ENCODE assay signal across 24 cellular contexts in the genomic region with DNA sequence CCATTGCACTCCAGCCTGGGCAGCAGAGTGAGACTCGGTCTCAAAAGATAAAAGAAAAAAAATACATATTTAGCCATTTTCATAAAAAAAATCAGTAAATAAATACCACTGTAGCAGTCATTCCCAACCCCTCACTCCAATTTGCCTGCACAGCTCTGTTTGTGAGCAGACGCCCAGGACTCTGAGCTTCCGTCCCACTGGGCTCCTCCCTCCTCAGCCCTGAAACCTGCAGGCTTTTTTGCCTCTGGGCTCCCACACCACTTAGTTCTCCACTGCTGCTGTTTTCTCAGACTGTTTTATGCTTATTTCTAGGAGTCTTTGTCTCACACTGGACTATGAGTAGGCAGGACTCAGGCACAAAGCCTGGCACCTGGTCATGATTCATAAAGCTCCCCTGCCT. TPM values are rescaled to one million over a fixed set of nuclear protein-coding genes. Genes with fewer than 3 reads are reported as not detected.
A peak's percentile ranks its signal among the peaks of the same experiment; 100 is the strongest.
DNase-seq lines count a peak whose midpoint lies in the region; ATAC-seq, FAIRE-seq and TF ChIP-seq lines count a peak whose summit lies in the region.
"Had no signal": no experiment of that assay in that cellular context is flagged by ENCODE, and none has a peak within 500 bp of the region (broad histone marks: within the 10 kb centered on the region; RNA-seq: fewer than 3 reads in every experiment).

No MANE protein-coding gene starts in this region.

- no TSS peak for BruUV-seq in HepG2 (replicated peaks; lab: Mats Ljungman, UMichigan)

- H3K79me2 ChIP-seq in HepG2 (ENCODE audit: insufficient read depth, low read length) (no peaks in the 10 kb centered on the region), trophoblast cell (ENCODE audit: control insufficient read depth, insufficient read depth, low read length, poor library complexity) (no peaks in the 10 kb centered on the region)

- in situ Hi-C loops in HepG2 (cut with HindIII; ENCODE audit: extremely low pct_ligation_motif_present, low pct_unique_long_range_greater_than_20kb): no loop called here

- H2BK5ac ChIP-seq in trophoblast cell (ENCODE audit: low read depth, low read length, poor library complexity): no peak overlapping the region

- H3K79me1 ChIP-seq in trophoblast cell (ENCODE audit: low read length): no peaks in the 10 kb centered on the region

- no peak overlapping the region for H2AK5ac ChIP-seq in trophoblast cell (ENCODE audit: low read length)

- POLR2A ChIA-PET in HepG2 (lab: Yijun Ruan, JAX): no interaction called here

- 2% methylated on average over 3 of the region's 3 CpGs for WGBS in HepG2 (ENCODE audit: low lambda C conversion rate)
- 68% methylated on average over 3 of the region's 3 CpGs for WGBS in right lobe of liver (ENCODE audit: insufficient coverage, low coverage, low lambda C conversion rate, missing lambda C conversion rate)
- WGBS in trophoblast cell (ENCODE audit: extremely low coverage, insufficient coverage, insufficient read length): no CpG with 5 or more reads among the region's 3 CpGs

- no peak overlapping the region for H3K23ac ChIP-seq in trophoblast cell (ENCODE audit: low read length)

- H4K20me1 ChIP-seq in HepG2 (ENCODE audit: insufficient read depth, low read length): no peaks in the 10 kb centered on the region
- H4K20me1 ChIP-seq: BLaER1 had no signal

- H3K27ac ChIP-seq in HepG2 (ENCODE audit: extremely low read length, insufficient read depth, low read length) (no peak overlapping the region), right lobe of liver (no peak overlapping the region), foreskin keratinocyte (no peak overlapping the region), trophoblast cell (ENCODE audit: low read depth, low read length) (no peak overlapping the region)
- H3K27ac ChIP-seq: 22Rv1, BLaER1, C4-2B had no signal

- H3K9me3 ChIP-seq in HepG2 (ENCODE audit: low read length): no peaks in the 10 kb centered on the region
- no peaks in the 10 kb centered on the region for H3K9me3 ChIP-seq in right lobe of liver
- H3K9me3 ChIP-seq in trophoblast cell (ENCODE audit: insufficient read depth, low read depth, low read length): no peaks in the 10 kb centered on the region
- H3K9me3 ChIP-seq: BLaER1, Caco-2 had no signal

- H3K4me3 ChIP-seq in HepG2 (replicated peaks in 1 of 3; ENCODE audit: insufficient read depth in 1 of 3, low read depth in 2 of 3, low read length in 3 of 3): no peak overlapping the region
- H3K4me3 ChIP-seq in right lobe of liver: no peak overlapping the region
- no peak overlapping the region for H3K4me3 ChIP-seq in trophoblast cell (ENCODE audit: low read depth, low read length)
- H3K4me3 ChIP-seq: BLaER1 had no signal

- CTCF ChIA-PET in HepG2 (lab: Yijun Ruan, JAX; ENCODE audit: low intra/inter-chr PET ratio, low total read pairs): no interaction called here

- no peak overlapping the region for H3K9ac ChIP-seq in HepG2 (ENCODE audit: insufficient read depth, low read depth, low read length)
- no peak overlapping the region for H3K9ac ChIP-seq in trophoblast cell (ENCODE audit: low read length)
- H3K9ac ChIP-seq: BLaER1 had no signal

- peak; percentile 79 for ATAC-seq in HepG2
- ATAC-seq in right lobe of liver: no peak
- ATAC-seq in foreskin keratinocyte: peak; percentile 57
- ATAC-seq in HG03457 (IDR thresholded peaks at IDR 0.05; ENCODE audit: unreplicated experiment): no peak
- no peak for ATAC-seq in HG02759 (IDR thresholded peaks at IDR 0.05; ENCODE audit: unreplicated experiment)
- ATAC-seq: CD8-positive, alpha-beta T cell had no signal

- no peak overlapping the region for H2AFZ ChIP-seq in HepG2 (ENCODE audit: low read length)
- H2AFZ ChIP-seq in trophoblast cell (ENCODE audit: insufficient read depth, low read length, poor library complexity): no peak overlapping the region

- no peak overlapping the region for H4K12ac ChIP-seq in trophoblast cell (ENCODE audit: low read depth, low read length)

- H2BK120ac ChIP-seq in trophoblast cell (ENCODE audit: insufficient read depth, low read length, poor library complexity): no peak overlapping the region

- DNase-seq in HepG2 (ENCODE audit: low spot score): no peak
- no peak for DNase-seq in right lobe of liver
- DNase-seq in foreskin keratinocyte: peak in 1 of 2 donors; percentile 36
- DNase-seq in trophoblast cell: peak; percentile 13 to 41
- DNase-seq in NCI-H2196 treated with DMSO at 0.1 percent for 48 hours (lab: John Stamatoyannopoulos, UW; ENCODE audit: unreplicated experiment): no peak
- DNase-seq: Caco-2; CD4-positive, CD25-positive, alpha-beta regulatory T cell; CD8-positive, alpha-beta T cell; DMS 273 treated with DMSO at 0.1 percent for 48 hours; DMS79; H7; HCEC 1CT had no signal

- no peak overlapping the region for H3K4me2 ChIP-seq in HepG2 (ENCODE audit: low read depth, low read length)
- H3K4me2 ChIP-seq in trophoblast cell (ENCODE audit: low read length): no peak overlapping the region
- H3K4me2 ChIP-seq: BLaER1 had no signal

- H3K14ac ChIP-seq in trophoblast cell (ENCODE audit: low read length): no peak overlapping the region

- TF ChIP-seq POLR2A in HepG2 (IDR thresholded peaks at IDR 0.05; ENCODE audit: insufficient read depth in 1 of 2, low read depth in 2 of 2, low read length in 2 of 2): no peak
- TF ChIP-seq POLR2A in right lobe of liver (IDR thresholded peaks at IDR 0.05): no peak

- H3K36me3 ChIP-seq in HepG2 (replicated peaks in 1 of 2; ENCODE audit: control insufficient read depth in 1 of 2, insufficient read depth in 2 of 2, low read length in 2 of 2) (no peaks in the 10 kb centered on the region), right lobe of liver (no peaks in the 10 kb centered on the region), trophoblast cell (ENCODE audit: control insufficient read depth in 1 of 2, insufficient read depth in 2 of 2, low read length in 2 of 2) (no peaks in the 10 kb centered on the region)
- H3K36me3 ChIP-seq: BLaER1 had no signal

- no peak for TF ChIP-seq RAD21 in HepG2 (CRISPR knock-in tag; IDR thresholded peaks at IDR 0.05)

- no peak for TF ChIP-seq CTCF in HepG2 (CRISPR knock-in tag; IDR thresholded peaks at IDR 0.05)
- TF ChIP-seq CTCF in right lobe of liver (IDR thresholded peaks at IDR 0.05): no peak
- TF ChIP-seq CTCF in foreskin keratinocyte (conservative IDR thresholded peaks at IDR 0.05): no peak

- H3K4ac ChIP-seq in trophoblast cell (ENCODE audit: low read depth, low read length): no peak overlapping the region

- no peak overlapping the region for H2BK12ac ChIP-seq in trophoblast cell (ENCODE audit: low read length)

- no peak for FAIRE-seq in HepG2 (lab: Jason Lieb, UNC)
- FAIRE-seq: A204.1, D721Med, G401.6, GM12892, H1 had no signal

- no peak overlapping the region for H3K18ac ChIP-seq in trophoblast cell (ENCODE audit: low read length)

- no peak overlapping the region for H4K8ac ChIP-seq in trophoblast cell (ENCODE audit: low read depth, low read length)

- H3K4me1 ChIP-seq in HepG2 (ENCODE audit: insufficient read depth, low read length) (peaks cover 22% of the 10 kb centered on the region), right lobe of liver (no peaks in the 10 kb centered on the region), foreskin keratinocyte (peaks cover 6% of the 10 kb centered on the region), trophoblast cell (ENCODE audit: control insufficient read depth in 1 of 2, insufficient read depth in 2 of 2, low read length in 2 of 2) (peaks cover 2 to 3% of the 10 kb centered on the region in 2 experiments)
- H3K4me1 ChIP-seq: BLaER1 had no signal

- no peak overlapping the region for H4K91ac ChIP-seq in trophoblast cell (ENCODE audit: low read depth, low read length)

- TF ChIP-seq EP300 in HepG2 (IDR thresholded peaks at IDR 0.05; ENCODE audit: low read depth in 2 of 2, low read length in 2 of 2) (no peak), HepG2 (CRISPR knock-in tag; IDR thresholded peaks at IDR 0.05; ENCODE audit: borderline replicate concordance) (no peak)

- peaks cover 0 to 4% of the 10 kb centered on the region in 2 experiments; a peak in 3 of 5 replicates for H3K27me3 ChIP-seq in HepG2 (ENCODE audit: control insufficient read depth in 1 of 2, insufficient read depth in 2 of 2, low read length in 2 of 2)
- H3K27me3 ChIP-seq in right lobe of liver: no peaks in the 10 kb centered on the region
- H3K27me3 ChIP-seq in foreskin keratinocyte: no peaks in the 10 kb centered on the region
- no peaks in the 10 kb centered on the region for H3K27me3 ChIP-seq in trophoblast cell (ENCODE audit: insufficient read depth, low read length)
- H3K27me3 ChIP-seq: BLaER1 had no signal

- intact Hi-C loops in HepG2 (cut with micrococcal nuclease; ENCODE audit: unreplicated experiment) (no loop called here), right lobe of liver (cut with DNase I) (no loop called here)

RNA-seq across cellular contexts. Expression of a gene that starts 6.0 kb away (rescaled TPM):
- total RNA-seq in HepG2 (2016; rRNA removed; fragmentation: Illumina TruSeq; extraction: Trizol) (not detected in 2 replicates), right lobe of liver (1 to 10 TPM in 2 of 6 experiments, under 1 TPM in 4; 0.40 to 1.6 (median 0.74) TPM), foreskin keratinocyte (0.28 and 0.41 TPM in 2 replicates)
- total RNA-seq in HepG2 (2016; cell fraction: cytosol; rRNA removed; fragmentation: Illumina TruSeq; extraction: Trizol; ENCODE audit: low read depth): not detected in 2 replicates
- total RNA-seq in HepG2 (2016; cell fraction: insoluble cytoplasmic fraction; rRNA removed; fragmentation: Illumina TruSeq; extraction: Trizol): not detected in 2 replicates
- total RNA-seq in HepG2 (2016; cell fraction: membrane; rRNA removed; fragmentation: Illumina TruSeq; extraction: Trizol): not detected in 2 replicates
- not detected in 2 replicates for total RNA-seq in HepG2 (2016; cell fraction: nucleus; rRNA removed; fragmentation: Illumina TruSeq; extraction: Trizol)
- polyA plus RNA-seq in HepG2 (2011; rRNA removed) (not detected in 2 replicates), foreskin keratinocyte (0.39 and 0.55 TPM in 2 replicates)
- polyA plus RNA-seq in HepG2 (2011; cell fraction: cytosol; rRNA removed): not detected in 2 replicates
- polyA plus RNA-seq in HepG2 (2011; cell fraction: nucleus; rRNA removed): not detected in 2 replicates
- polyA plus RNA-seq in HepG2 (2012): not detected in 2 replicates
- polyA plus RNA-seq in HepG2 (2016; cell fraction: cytosol; fragmentation: Illumina TruSeq; extraction: Trizol; ENCODE audit: low read depth): not detected in 2 replicates
- polyA plus RNA-seq in HepG2 (2016; cell fraction: insoluble cytoplasmic fraction; fragmentation: Illumina TruSeq; extraction: Trizol; ENCODE audit: low read depth): not detected in 2 replicates
- not detected in 2 replicates for polyA plus RNA-seq in HepG2 (2016; cell fraction: membrane; fragmentation: Illumina TruSeq; extraction: Trizol; ENCODE audit: low read depth)
- polyA plus RNA-seq in HepG2 (2016; cell fraction: nucleus; fragmentation: Illumina TruSeq; extraction: Trizol; ENCODE audit: insufficient read depth, low read depth): not detected in 2 replicates
- not detected in 2 replicates for polyA minus RNA-seq in HepG2 (2011; rRNA and poly(A)+ RNA removed; ENCODE audit: low replicate concordance)
- not detected in 2 replicates for polyA minus RNA-seq in HepG2 (2011; cell fraction: cytosol; rRNA and poly(A)+ RNA removed)
- polyA minus RNA-seq in HepG2 (2011; cell fraction: nucleus; rRNA and poly(A)+ RNA removed): not detected in 2 replicates
- polyA plus RNA-seq in trophoblast cell (2013): not detected in 2 replicates
- total RNA-seq: B cell; Caco-2; CD4-positive, CD25-positive, alpha-beta regulatory T cell; CD8-positive, alpha-beta T cell; H1; H7 had no signal
- polyA plus RNA-seq: AG04450, H1 had no signal

RNA-seq across cellular contexts. Expression of a gene that starts 44.2 kb away (rescaled TPM):
- 168 and 201 TPM in 2 replicates for total RNA-seq in HepG2 (2016; rRNA removed; fragmentation: Illumina TruSeq; extraction: Trizol)
- total RNA-seq in HepG2 (2016; cell fraction: cytosol; rRNA removed; fragmentation: Illumina TruSeq; extraction: Trizol; ENCODE audit: low read depth): 312 and 330 TPM in 2 replicates
- total RNA-seq in HepG2 (2016; cell fraction: insoluble cytoplasmic fraction; rRNA removed; fragmentation: Illumina TruSeq; extraction: Trizol): 163 and 189 TPM in 2 replicates
- total RNA-seq in HepG2 (2016; cell fraction: membrane; rRNA removed; fragmentation: Illumina TruSeq; extraction: Trizol): 389 and 391 TPM in 2 replicates
- total RNA-seq in HepG2 (2016; cell fraction: nucleus; rRNA removed; fragmentation: Illumina TruSeq; extraction: Trizol): 103 and 109 TPM in 2 replicates
- 257 and 303 TPM in 2 replicates for polyA plus RNA-seq in HepG2 (2011; rRNA removed)
- polyA plus RNA-seq in HepG2 (2011; cell fraction: cytosol; rRNA removed): 184 and 199 TPM in 2 replicates
- polyA plus RNA-seq in HepG2 (2011; cell fraction: nucleus; rRNA removed): 103 and 125 TPM in 2 replicates
- 165 and 176 TPM in 2 replicates for polyA plus RNA-seq in HepG2 (2012)
- polyA plus RNA-seq in HepG2 (2016; cell fraction: cytosol; fragmentation: Illumina TruSeq; extraction: Trizol; ENCODE audit: low read depth): 614 and 653 TPM in 2 replicates
- 342 and 343 TPM in 2 replicates for polyA plus RNA-seq in HepG2 (2016; cell fraction: insoluble cytoplasmic fraction; fragmentation: Illumina TruSeq; extraction: Trizol; ENCODE audit: low read depth)
- 586 and 613 TPM in 2 replicates for polyA plus RNA-seq in HepG2 (2016; cell fraction: membrane; fragmentation: Illumina TruSeq; extraction: Trizol; ENCODE audit: low read depth)
- 218 and 223 TPM in 2 replicates for polyA plus RNA-seq in HepG2 (2016; cell fraction: nucleus; fragmentation: Illumina TruSeq; extraction: Trizol; ENCODE audit: insufficient read depth, low read depth)
- 153 and 196 TPM in 2 replicates for polyA minus RNA-seq in HepG2 (2011; rRNA and poly(A)+ RNA removed; ENCODE audit: low replicate concordance)
- polyA minus RNA-seq in HepG2 (2011; cell fraction: cytosol; rRNA and poly(A)+ RNA removed): 74.9 and 88.0 TPM in 2 replicates
- polyA minus RNA-seq in HepG2 (2011; cell fraction: nucleus; rRNA and poly(A)+ RNA removed): 166 and 173 TPM in 2 replicates
- total RNA-seq in right lobe of liver: 100 to 1,000 TPM in 1 of 6 experiments, 10 to 100 TPM in 5; 54.9 to 110 (median 78.1) TPM
- 794 and 818 TPM in 2 replicates for total RNA-seq in foreskin keratinocyte
- polyA plus RNA-seq in foreskin keratinocyte: 894 and 918 TPM in 2 replicates
- polyA plus RNA-seq in trophoblast cell (2013): 573 and 598 TPM in 2 replicates

RNA-seq across cellular contexts. Expression of a gene that starts 47.0 kb away (rescaled TPM):
- total RNA-seq in HepG2 (2016; rRNA removed; fragmentation: Illumina TruSeq; extraction: Trizol) (not detected in 2 replicates), right lobe of liver (1 to 10 TPM in 4 of 6 experiments, under 1 TPM in 2; 0.81 to 2.6 (median 1.2) TPM), foreskin keratinocyte (0.25 and 0.31 TPM in 2 replicates)
- not detected in 2 replicates for total RNA-seq in HepG2 (2016; cell fraction: cytosol; rRNA removed; fragmentation: Illumina TruSeq; extraction: Trizol; ENCODE audit: low read depth)
- not detected in 2 replicates for total RNA-seq in HepG2 (2016; cell fraction: insoluble cytoplasmic fraction; rRNA removed; fragmentation: Illumina TruSeq; extraction: Trizol)
- total RNA-seq in HepG2 (2016; cell fraction: membrane; rRNA removed; fragmentation: Illumina TruSeq; extraction: Trizol): not detected in 2 replicates
- not detected in 2 replicates for total RNA-seq in HepG2 (2016; cell fraction: nucleus; rRNA removed; fragmentation: Illumina TruSeq; extraction: Trizol)
- polyA plus RNA-seq in HepG2 (2011; rRNA removed) (not detected in 2 replicates), foreskin keratinocyte (0.13 and 0.18 TPM in 2 replicates)
- polyA plus RNA-seq in HepG2 (2011; cell fraction: cytosol; rRNA removed): not detected in 2 replicates
- not detected in 2 replicates for polyA plus RNA-seq in HepG2 (2011; cell fraction: nucleus; rRNA removed)
- polyA plus RNA-seq in HepG2 (2012): not detected in 2 replicates
- polyA plus RNA-seq in HepG2 (2016; cell fraction: cytosol; fragmentation: Illumina TruSeq; extraction: Trizol; ENCODE audit: low read depth): not detected in 2 replicates
- not detected in 2 replicates for polyA plus RNA-seq in HepG2 (2016; cell fraction: insoluble cytoplasmic fraction; fragmentation: Illumina TruSeq; extraction: Trizol; ENCODE audit: low read depth)
- polyA plus RNA-seq in HepG2 (2016; cell fraction: membrane; fragmentation: Illumina TruSeq; extraction: Trizol; ENCODE audit: low read depth): not detected in 2 replicates
- polyA plus RNA-seq in HepG2 (2016; cell fraction: nucleus; fragmentation: Illumina TruSeq; extraction: Trizol; ENCODE audit: insufficient read depth, low read depth): not detected in 2 replicates
- polyA minus RNA-seq in HepG2 (2011; rRNA and poly(A)+ RNA removed; ENCODE audit: low replicate concordance): 0.65 TPM in 1 of 2 replicates, not detected in the other
- not detected in 2 replicates for polyA minus RNA-seq in HepG2 (2011; cell fraction: cytosol; rRNA and poly(A)+ RNA removed)
- polyA minus RNA-seq in HepG2 (2011; cell fraction: nucleus; rRNA and poly(A)+ RNA removed): not detected in 2 replicates
- 0.18 and 0.24 TPM in 2 replicates for polyA plus RNA-seq in trophoblast cell (2013)
- total RNA-seq: B cell; Caco-2; CD4-positive, CD25-positive, alpha-beta regulatory T cell; CD8-positive, alpha-beta T cell; H7 had no signal
- polyA plus RNA-seq: AG04450; CD4-positive, CD25-positive, alpha-beta regulatory T cell had no signal

Comparison
In these comparisons a context has a peak if more than half of its experiments do, and no peak if none do; other contexts are left out.
1. ATAC-seq: peak in HepG2 (single experiment) and foreskin keratinocyte (single experiment); none in right lobe of liver (0 of 4), HG03457 (single experiment) and HG02759 (single experiment).
2. DNase-seq: peak in trophoblast cell (2 of 2); none in HepG2 (single experiment), right lobe of liver (0 of 3) and NCI-H2196 treated with DMSO at 0.1 percent for 48 hours (single experiment).